7 cellular contexts compared by ENCODE assay signal in the genomic region with DNA sequence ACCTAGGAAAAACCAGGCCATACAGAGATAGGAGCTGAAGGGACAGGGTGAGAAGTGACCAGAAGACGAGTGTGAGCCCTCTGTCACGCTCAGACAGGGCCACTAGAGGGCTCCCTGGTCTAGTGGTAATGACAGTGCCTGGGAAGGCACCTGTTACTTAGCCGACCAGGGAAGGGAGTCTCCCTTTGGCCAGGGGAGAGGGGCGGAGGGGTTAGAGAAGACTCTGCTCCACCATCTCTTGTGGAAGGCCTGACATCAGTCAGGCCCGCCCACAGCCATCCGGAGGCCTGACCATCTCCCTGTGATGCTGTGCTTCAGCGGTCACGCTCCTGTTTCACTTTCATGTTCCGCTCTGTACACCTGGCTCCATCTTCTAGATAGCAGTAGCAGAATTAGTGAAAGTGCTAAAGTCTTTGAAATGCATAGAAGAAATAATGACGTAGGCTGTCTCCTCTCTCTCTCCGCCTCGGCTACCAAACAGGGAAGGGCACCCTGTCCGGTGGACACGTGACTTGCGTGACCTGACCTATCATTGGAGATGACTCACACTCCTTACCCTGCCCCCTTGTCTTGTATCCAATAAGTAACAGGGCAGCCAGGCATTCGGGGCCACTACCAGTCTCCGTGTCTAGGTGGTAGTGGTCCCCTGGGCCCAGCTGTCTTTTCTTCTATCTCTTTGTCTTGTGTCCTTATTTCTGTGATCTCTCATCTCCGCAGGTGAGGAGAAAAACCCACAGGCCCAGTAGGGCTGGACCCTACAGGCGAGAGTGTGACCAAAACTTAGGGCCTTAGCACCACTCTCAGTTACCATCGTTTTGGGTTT. TPM values are rescaled to one million over a fixed set of nuclear protein-coding genes. Genes with fewer than 3 reads are reported as not detected.
DNase-seq lines count a peak whose midpoint lies in the region; ATAC-seq and TF ChIP-seq lines count a peak whose summit lies in the region.

No MANE protein-coding gene starts in this region.

- H3K9me3 Mint-ChIP-seq in chondrocyte (ENCODE audit: low read depth): no peaks in the 10 kb centered on the region

- H3K36me3 Mint-ChIP-seq in chondrocyte (ENCODE audit: low read depth): no peaks in the 10 kb centered on the region

- H3K4me3 ChIP-seq in HEK293 (ENCODE audit: low read depth, low read length): no peak overlapping the region
- H3K4me3 ChIP-seq in right lobe of liver: peak overlapping the region; percentile 30 to 51 (median 46)

- H3K9me3 ChIP-seq in HEK293 (ENCODE audit: control insufficient read depth, insufficient read depth, low read depth, low read length): no peaks in the 10 kb centered on the region
- no peaks in the 10 kb centered on the region for H3K9me3 ChIP-seq in right lobe of liver

- POLR2A ChIA-PET in HEK293 (lab: Yijun Ruan, JAX): no interaction called here

- 32% methylated on average over 8 of the region's 20 CpGs for WGBS in right lobe of liver (ENCODE audit: insufficient coverage, low coverage, low lambda C conversion rate, missing lambda C conversion rate)

- no peak overlapping the region for H3K27ac ChIP-seq in HEK293 (ENCODE audit: extremely low read depth, low read depth, low read length)
- H3K27ac ChIP-seq in right lobe of liver: no peak overlapping the region

- H3K36me3 ChIP-seq in HEK293 (ENCODE audit: control insufficient read depth in 2 of 2, insufficient read depth in 1 of 2, low read length in 2 of 2) (no peaks in the 10 kb centered on the region), right lobe of liver (no peaks in the 10 kb centered on the region)

- peaks cover 5% of the 10 kb centered on the region for H3K4me1 Mint-ChIP-seq in chondrocyte (ENCODE audit: low read depth)

- H3K4me3 Mint-ChIP-seq in chondrocyte (ENCODE audit: unreplicated experiment): no peak overlapping the region

- H3K4me1 ChIP-seq in HEK293 (ENCODE audit: control insufficient read depth, insufficient read depth, low read length) (no peaks in the 10 kb centered on the region), right lobe of liver (no peaks in the 10 kb centered on the region)

- in situ Hi-C loops in GM13976 (cut with MboI; ENCODE audit: low sequenced_read_pairs, unreplicated experiment): no loop called here

- peaks cover 28% of the 10 kb centered on the region for H3K27me3 Mint-ChIP-seq in chondrocyte (ENCODE audit: low read depth)

- intact Hi-C loops in right lobe of liver (cut with DNase I): no loop called here

- peak; percentile 69 for DNase-seq in GM13976 (ENCODE audit: low spot score)
- peak; percentile 36 for DNase-seq in NCI-H1105 (lab: John Stamatoyannopoulos, UW)
- peak; percentile 78 for DNase-seq in activated CD4-positive, CD25-positive, alpha-beta regulatory T cell treated with anti-CD3 and anti-CD28 coated beads, Interleukin-2, amount 50 U/mL, for 72 hours
- DNase-seq in chondrocyte (ENCODE audit: low spot score): no peak
- peak; percentile 68 to 75 (median 73) for DNase-seq in right lobe of liver
- DNase-seq in stimulated activated CD4-positive, alpha-beta T cell treated with anti-CD3 and anti-CD28 coated beads, TNF-alpha, amount 100 ng/mL, for 48 hours (ENCODE audit: low read depth in 3 of 3): peak; percentile 57 to 79 (median 66)

- no peaks in the 10 kb centered on the region for H3K27me3 ChIP-seq in right lobe of liver

- CTCF ChIA-PET in HEK293 (lab: Yijun Ruan, JAX): interaction anchor here (0.6 to 1.4 kb wide), 7 partner anchors 11 to 433 kb away, joined by 3 to 5 read pairs (median 3); no protein-coding TSS in a partner anchor

- H3K27ac Mint-ChIP-seq in chondrocyte (ENCODE audit: unreplicated experiment): no peak overlapping the region

- ATAC-seq in right lobe of liver: peak; percentile 82 to 90 (median 88)

- no peak for TF ChIP-seq POLR2A in right lobe of liver (IDR thresholded peaks at IDR 0.05)

- TF ChIP-seq CTCF in GM13976 (IDR thresholded peaks at IDR 0.05; ENCODE audit: borderline replicate concordance, control extremely low read depth, extremely low read depth, insufficient read depth, missing control alignments) (peak; percentile 80), HEK293 (tag by site-specific recombination; IDR thresholded peaks at IDR 0.05) (peak; percentile 17; the same call in 1 of the 2 replicates), chondrocyte (IDR thresholded peaks at IDR 0.05) (peak; percentile 84), right lobe of liver (IDR thresholded peaks at IDR 0.05) (peak; percentile 70 to 84 (median 80))

TF ChIP-seq in HEK293, 187 proteins besides CTCF, POLR2A, EP300 and RAD21 (continues in another document):
- TF ChIP-seq ZNF341 (tag by site-specific recombination; IDR thresholded peaks at IDR 0.05; ENCODE audit: low read depth): no peak
- no peak for TF ChIP-seq ZNF335 (tag by site-specific recombination; conservative IDR thresholded peaks at IDR 0.05)
- no peak for TF ChIP-seq MYNN (tag by site-specific recombination; IDR thresholded peaks at IDR 0.05; ENCODE audit: borderline replicate concordance)
- TF ChIP-seq, protein P1, sequence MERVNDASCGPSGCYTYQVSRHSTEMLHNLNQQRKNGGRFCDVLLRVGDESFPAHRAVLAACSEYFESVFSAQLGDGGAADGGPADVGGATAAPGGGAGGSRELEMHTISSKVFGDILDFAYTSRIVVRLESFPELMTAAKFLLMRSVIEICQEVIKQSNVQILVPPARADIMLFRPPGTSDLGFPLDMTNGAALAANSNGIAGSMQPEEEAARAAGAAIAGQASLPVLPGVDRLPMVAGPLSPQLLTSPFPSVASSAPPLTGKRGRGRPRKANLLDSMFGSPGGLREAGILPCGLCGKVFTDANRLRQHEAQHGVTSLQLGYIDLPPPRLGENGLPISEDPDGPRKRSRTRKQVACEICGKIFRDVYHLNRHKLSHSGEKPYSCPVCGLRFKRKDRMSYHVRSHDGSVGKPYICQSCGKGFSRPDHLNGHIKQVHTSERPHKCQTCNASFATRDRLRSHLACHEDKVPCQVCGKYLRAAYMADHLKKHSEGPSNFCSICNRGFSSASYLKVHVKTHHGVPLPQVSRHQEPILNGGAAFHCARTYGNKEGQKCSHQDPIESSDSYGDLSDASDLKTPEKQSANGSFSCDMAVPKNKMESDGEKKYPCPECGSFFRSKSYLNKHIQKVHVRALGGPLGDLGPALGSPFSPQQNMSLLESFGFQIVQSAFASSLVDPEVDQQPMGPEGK (tag by site-specific recombination; IDR thresholded peaks at IDR 0.05): no peak
- TF ChIP-seq, protein P2, sequence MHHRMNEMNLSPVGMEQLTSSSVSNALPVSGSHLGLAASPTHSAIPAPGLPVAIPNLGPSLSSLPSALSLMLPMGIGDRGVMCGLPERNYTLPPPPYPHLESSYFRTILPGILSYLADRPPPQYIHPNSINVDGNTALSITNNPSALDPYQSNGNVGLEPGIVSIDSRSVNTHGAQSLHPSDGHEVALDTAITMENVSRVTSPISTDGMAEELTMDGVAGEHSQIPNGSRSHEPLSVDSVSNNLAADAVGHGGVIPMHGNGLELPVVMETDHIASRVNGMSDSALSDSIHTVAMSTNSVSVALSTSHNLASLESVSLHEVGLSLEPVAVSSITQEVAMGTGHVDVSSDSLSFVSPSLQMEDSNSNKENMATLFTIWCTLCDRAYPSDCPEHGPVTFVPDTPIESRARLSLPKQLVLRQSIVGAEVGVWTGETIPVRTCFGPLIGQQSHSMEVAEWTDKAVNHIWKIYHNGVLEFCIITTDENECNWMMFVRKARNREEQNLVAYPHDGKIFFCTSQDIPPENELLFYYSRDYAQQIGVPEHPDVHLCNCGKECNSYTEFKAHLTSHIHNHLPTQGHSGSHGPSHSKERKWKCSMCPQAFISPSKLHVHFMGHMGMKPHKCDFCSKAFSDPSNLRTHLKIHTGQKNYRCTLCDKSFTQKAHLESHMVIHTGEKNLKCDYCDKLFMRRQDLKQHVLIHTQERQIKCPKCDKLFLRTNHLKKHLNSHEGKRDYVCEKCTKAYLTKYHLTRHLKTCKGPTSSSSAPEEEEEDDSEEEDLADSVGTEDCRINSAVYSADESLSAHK (tag by site-specific recombination; IDR thresholded peaks at IDR 0.05): no peak
- TF ChIP-seq ZNF791 (tag by site-specific recombination; IDR thresholded peaks at IDR 0.05): no peak
- TF ChIP-seq ZNF214 (tag by site-specific recombination; IDR thresholded peaks at IDR 0.05; ENCODE audit: borderline replicate concordance): no peak
- peak; percentile 90 for TF ChIP-seq SCRT1 (tag by site-specific recombination; IDR thresholded peaks at IDR 0.05; ENCODE audit: borderline replicate concordance)
- TF ChIP-seq WT1 (tag by site-specific recombination; IDR thresholded peaks at IDR 0.05): no peak
- TF ChIP-seq, protein P3, sequence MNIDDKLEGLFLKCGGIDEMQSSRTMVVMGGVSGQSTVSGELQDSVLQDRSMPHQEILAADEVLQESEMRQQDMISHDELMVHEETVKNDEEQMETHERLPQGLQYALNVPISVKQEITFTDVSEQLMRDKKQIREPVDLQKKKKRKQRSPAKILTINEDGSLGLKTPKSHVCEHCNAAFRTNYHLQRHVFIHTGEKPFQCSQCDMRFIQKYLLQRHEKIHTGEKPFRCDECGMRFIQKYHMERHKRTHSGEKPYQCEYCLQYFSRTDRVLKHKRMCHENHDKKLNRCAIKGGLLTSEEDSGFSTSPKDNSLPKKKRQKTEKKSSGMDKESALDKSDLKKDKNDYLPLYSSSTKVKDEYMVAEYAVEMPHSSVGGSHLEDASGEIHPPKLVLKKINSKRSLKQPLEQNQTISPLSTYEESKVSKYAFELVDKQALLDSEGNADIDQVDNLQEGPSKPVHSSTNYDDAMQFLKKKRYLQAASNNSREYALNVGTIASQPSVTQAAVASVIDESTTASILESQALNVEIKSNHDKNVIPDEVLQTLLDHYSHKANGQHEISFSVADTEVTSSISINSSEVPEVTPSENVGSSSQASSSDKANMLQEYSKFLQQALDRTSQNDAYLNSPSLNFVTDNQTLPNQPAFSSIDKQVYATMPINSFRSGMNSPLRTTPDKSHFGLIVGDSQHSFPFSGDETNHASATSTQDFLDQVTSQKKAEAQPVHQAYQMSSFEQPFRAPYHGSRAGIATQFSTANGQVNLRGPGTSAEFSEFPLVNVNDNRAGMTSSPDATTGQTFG (tag by site-specific recombination; IDR thresholded peaks at IDR 0.05; ENCODE audit: borderline replicate concordance): no peak
- peak; percentile 79 for TF ChIP-seq ZNF654 (tag by site-specific recombination; IDR thresholded peaks at IDR 0.05; ENCODE audit: low read depth)
- TF ChIP-seq MZF1 (tag by site-specific recombination; IDR thresholded peaks at IDR 0.05; ENCODE audit: borderline replicate concordance): no peak

RNA-seq across cellular contexts. Expression of a gene that starts 26.7 kb away (rescaled TPM):
- total RNA-seq in chondrocyte (not detected in 3 replicates), right lobe of liver (not detected)

RNA-seq across cellular contexts. Expression of a gene that starts 26.8 kb away (rescaled TPM):
- total RNA-seq in chondrocyte (27.3 to 54.7 TPM (median 38.5 TPM) in 3 replicates), right lobe of liver (10 to 100 TPM; 25.5 to 37.8 (median 30.3) TPM)

Comparison
In these comparisons a context has a peak if more than half of its experiments do, and no peak if none do; other contexts are left out.
1. CTCF ChIP-seq: peak in every context shown above with its lines; median percentile 84 in chondrocyte; 80 in right lobe of liver; 80 in GM13976; 17 in HEK293.